Comparison of ENCODE assay signal across 29 cellular contexts in genomic region chr9:134224130-134224826, GRCh38. TPM values are rescaled to one million over a fixed set of nuclear protein-coding genes. Genes with fewer than 3 reads are reported as not detected.
A peak's percentile ranks its signal among the peaks of the same experiment; 100 is the strongest.
DNase-seq lines count a peak whose midpoint lies in the region; ATAC-seq and TF ChIP-seq lines count a peak whose summit lies in the region.
"Had no signal": no experiment of that assay in that cellular context is flagged by ENCODE, and none has a peak within 500 bp of the region (broad histone marks: within the 10 kb centered on the region; RNA-seq: fewer than 3 reads in every experiment).

No MANE protein-coding gene starts in this region.

- H3K4me2 ChIP-seq in BLaER1 = peak overlapping the region; percentile 92

- H3K27me3 Mint-ChIP-seq in endothelial cell (ENCODE audit: unreplicated experiment) = peaks cover 12% of the 10 kb centered on the region
- H3K27me3 Mint-ChIP-seq: activated CD4-positive, alpha-beta T cell treated with anti-CD3 and anti-CD28 coated beads, Interleukin-2, amount 10 ng/mL, durations not matched to agents 7 days and 5 days; activated naive CD8-positive, alpha-beta T cell; naive thymus-derived CD4-positive, alpha-beta T cell; stimulated activated naive CD8-positive, alpha-beta T cell treated with anti-CD3 and anti-CD28 coated beads, Interleukin-15, amount 100 ng/mL, for 72 hours had no signal

- H3K27ac ChIP-seq in BLaER1 = peak overlapping the region; percentile 92
- peak overlapping the region in 1 of 2 donors; percentile 60 for H3K27ac ChIP-seq in ovary
- H3K27ac ChIP-seq: breast epithelium, gastroesophageal sphincter, thoracic aorta had no signal

- no peaks in the 10 kb centered on the region for H3K9me3 Mint-ChIP-seq in endothelial cell (ENCODE audit: unreplicated experiment)
- H3K9me3 Mint-ChIP-seq: activated CD4-positive, alpha-beta T cell treated with anti-CD3 and anti-CD28 coated beads, Interleukin-2, amount 10 ng/mL, durations not matched to agents 7 days and 5 days; IgD-negative memory B cell; naive thymus-derived CD4-positive, alpha-beta T cell; stimulated activated naive CD8-positive, alpha-beta T cell treated with anti-CD3 and anti-CD28 coated beads, Interleukin-15, amount 100 ng/mL, for 72 hours had no signal

- H3K36me3 ChIP-seq in BLaER1 = no peaks in the 10 kb centered on the region
- no peaks in the 10 kb centered on the region for H3K36me3 ChIP-seq in ovary
- H3K36me3 ChIP-seq: BE2C, breast epithelium, gastroesophageal sphincter, thoracic aorta had no signal

- no peaks in the 10 kb centered on the region for H4K20me1 ChIP-seq in BLaER1

- no peak for TF ChIP-seq EP300 in ovary (IDR thresholded peaks at IDR 0.05)

- WGBS in ovary, 3 donors = 64 to 67% (median 66%) methylated on average over 11 to 15 of the region's 15 CpGs

- H3K27ac Mint-ChIP-seq in endothelial cell (ENCODE audit: unreplicated experiment) = no peak overlapping the region
- H3K27ac Mint-ChIP-seq: activated CD4-positive, alpha-beta T cell treated with anti-CD3 and anti-CD28 coated beads, Interleukin-2, amount 10 ng/mL, durations not matched to agents 7 days and 5 days; activated naive CD8-positive, alpha-beta T cell; IgD-negative memory B cell; naive thymus-derived CD4-positive, alpha-beta T cell; stimulated activated naive CD8-positive, alpha-beta T cell treated with anti-CD3 and anti-CD28 coated beads, Interleukin-15, amount 100 ng/mL, for 72 hours had no signal

- no peak overlapping the region for H3K4me3 Mint-ChIP-seq in endothelial cell (ENCODE audit: unreplicated experiment)
- H3K4me3 Mint-ChIP-seq: activated CD4-positive, alpha-beta T cell treated with anti-CD3 and anti-CD28 coated beads, Interleukin-2, amount 10 ng/mL, durations not matched to agents 7 days and 5 days; activated naive CD8-positive, alpha-beta T cell; IgD-negative memory B cell; naive thymus-derived CD4-positive, alpha-beta T cell; stimulated activated naive CD8-positive, alpha-beta T cell treated with anti-CD3 and anti-CD28 coated beads, Interleukin-15, amount 100 ng/mL, for 72 hours had no signal

- no peak for ATAC-seq in GM19324 (IDR thresholded peaks at IDR 0.05; ENCODE audit: low FRiP score, unreplicated experiment)
- ATAC-seq in HG03039 (IDR thresholded peaks at IDR 0.05; ENCODE audit: unreplicated experiment) = no peak
- ATAC-seq: gastroesophageal sphincter; left cardiac atrium; naive thymus-derived CD4-positive, alpha-beta T cell; stimulated activated naive CD8-positive, alpha-beta T cell treated with anti-CD3 and anti-CD28 coated beads, Interleukin-15, amount 100 ng/mL, for 72 hours had no signal

- H3K36me3 Mint-ChIP-seq in endothelial cell (ENCODE audit: low read depth, unreplicated experiment) = no peaks in the 10 kb centered on the region
- H3K36me3 Mint-ChIP-seq: activated naive CD8-positive, alpha-beta T cell; IgD-negative memory B cell; naive thymus-derived CD4-positive, alpha-beta T cell had no signal

- no peak for TF ChIP-seq POLR2A in ovary (IDR thresholded peaks at IDR 0.05)

- H3K27me3 ChIP-seq in BLaER1 = no peaks in the 10 kb centered on the region
- H3K27me3 ChIP-seq in ovary = no peaks in the 10 kb centered on the region
- H3K27me3 ChIP-seq: BE2C, breast epithelium, gastroesophageal sphincter had no signal

- H3K4me3 ChIP-seq in BLaER1 (no peak overlapping the region), ovary (no peak overlapping the region)
- H3K4me3 ChIP-seq: breast epithelium, gastroesophageal sphincter, thoracic aorta had no signal

- DNase-seq in NCI-H2171 (lab: John Stamatoyannopoulos, UW) = peak; percentile 60
- peak; percentile 52 for DNase-seq in left kidney (ENCODE audit: low read depth, low spot score)
- DNase-seq in ovary = peak in 3 of 5 donors; percentile 12 to 26 (median 15)
- DNase-seq in HK-2 (ENCODE audit: unreplicated experiment) = no peak
- DNase-seq in endothelial cell (ENCODE audit: low spot score) = no peak
- DNase-seq: activated CD4-positive, alpha-beta T cell treated with anti-CD3 and anti-CD28 coated beads, Interleukin-2, amount 10 ng/mL, durations not matched to agents 7 days and 5 days; HCEC 1CT; hippocampal formation; midbrain; naive thymus-derived CD4-positive, alpha-beta T cell; NCI-H2107; NCI-H446; NCI-H774; occipital lobe; stimulated activated CD4-positive, alpha-beta T cell treated with anti-CD3 and anti-CD28 coated beads, Interleukin-2, amount 100 ng/mL, for 24 hours; stimulated activated CD8-positive, alpha-beta memory T cell treated with anti-CD3 and anti-CD28 coated beads, Interleukin-4, amount 100 ng/mL, for 48 hours; stimulated activated naive CD8-positive, alpha-beta T cell treated with anti-CD3 and anti-CD28 coated beads, Interleukin-15, amount 100 ng/mL, for 72 hours; T-helper 9 cell had no signal

- intact Hi-C loops in ovary (cut with DNase I) = no loop called here

- H3K9ac ChIP-seq in BLaER1 = no peak overlapping the region; the same call in 1 of the 2 replicates

- no peaks in the 10 kb centered on the region for H3K9me3 ChIP-seq in BLaER1
- H3K9me3 ChIP-seq in ovary = no peaks in the 10 kb centered on the region
- H3K9me3 ChIP-seq: BE2C, breast epithelium, gastroesophageal sphincter, thoracic aorta had no signal

- TF ChIP-seq CTCF in ovary (IDR thresholded peaks at IDR 0.05) (no peak), endothelial cell (IDR thresholded peaks at IDR 0.05; ENCODE audit: unreplicated experiment) (no peak)

- H3K4me1 ChIP-seq in BLaER1 (peaks cover 99% of the 10 kb centered on the region), ovary (ENCODE audit: insufficient read depth) (peaks cover 18% of the 10 kb centered on the region)
- H3K4me1 ChIP-seq: BE2C had no signal

- peaks cover 4% of the 10 kb centered on the region for H3K4me1 Mint-ChIP-seq in endothelial cell (ENCODE audit: unreplicated experiment)
- H3K4me1 Mint-ChIP-seq: activated CD4-positive, alpha-beta T cell treated with anti-CD3 and anti-CD28 coated beads, Interleukin-2, amount 10 ng/mL, durations not matched to agents 7 days and 5 days; stimulated activated naive CD8-positive, alpha-beta T cell treated with anti-CD3 and anti-CD28 coated beads, Interleukin-15, amount 100 ng/mL, for 72 hours had no signal

RNA-seq across cellular contexts. Expression of gene RNU6ATAC, which starts 59.9 kb away (rescaled TPM):
- total RNA-seq in ovary (100 to 1,000 TPM in 3 of 7 donors, 10 to 100 TPM in 2, not detected in 2; 74.9 to 294 (median 169) TPM), endothelial cell (ENCODE audit: unreplicated experiment) (140 TPM)
- polyA plus RNA-seq in ovary = not detected
- total RNA-seq: breast epithelium, fibroblast of lung, gastroesophageal sphincter, occipital lobe, thoracic aorta had no signal
- polyA plus RNA-seq: fibroblast of lung; IgD-negative memory B cell; naive thymus-derived CD4-positive, alpha-beta T cell had no signal

Comparison
In these comparisons a context has a peak if more than half of its experiments do, and no peak if none do; other contexts are left out.
1. DNase-seq: peak in NCI-H2171 (single experiment), left kidney (single experiment) and ovary (3 of 5); none in HK-2 (single experiment) and endothelial cell (single experiment).